Comparison of ENCODE assay signal across 13 cellular contexts in the genomic region with DNA sequence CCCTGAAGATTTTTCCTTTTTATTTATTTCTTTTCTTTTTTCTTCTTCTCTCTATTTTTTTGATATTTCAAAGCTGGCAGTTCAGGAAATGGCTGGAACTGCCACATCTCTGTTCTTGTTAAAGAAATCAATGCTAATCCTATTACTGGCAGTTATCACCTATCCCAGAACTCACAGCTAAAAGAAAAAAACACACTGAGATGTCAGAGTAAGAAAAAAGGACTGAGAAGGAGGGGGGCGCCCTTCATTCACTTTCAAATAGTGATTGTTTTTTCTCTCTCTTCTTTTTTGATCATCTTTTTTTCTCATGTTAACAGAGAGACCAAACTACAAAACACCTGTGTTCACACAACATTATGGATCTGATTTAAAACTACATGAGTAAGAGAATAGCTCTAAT.
DNase-seq lines count a peak whose midpoint lies in the region; ATAC-seq and TF ChIP-seq lines count a peak whose summit lies in the region.
"Had no signal": no experiment of that assay in that cellular context is flagged by ENCODE, and none has a peak within 500 bp of the region (broad histone marks: within the 10 kb centered on the region; RNA-seq: fewer than 3 reads in every experiment).

No MANE protein-coding gene starts in this region.

- H3K4me3 ChIP-seq in SJCRH30: peak overlapping the region; percentile 6; the same call in 1 of the 2 replicates
- H3K4me3 ChIP-seq in endodermal cell (ENCODE audit: low read length): no peak overlapping the region
- no peak overlapping the region for H3K4me3 ChIP-seq in colonic mucosa

- H2BK20ac ChIP-seq in H9 (ENCODE audit: low read depth, low read length, poor library complexity, severe bottlenecking): no peak overlapping the region

- H2BK15ac ChIP-seq in H9 (ENCODE audit: low read depth, low read length): no peak overlapping the region

- no peak overlapping the region for H4K5ac ChIP-seq in H9 (ENCODE audit: insufficient read length, low read depth, low read length)

- H2AFZ ChIP-seq in H9 (ENCODE audit: low read length): no peak overlapping the region

- no peak overlapping the region for H3K18ac ChIP-seq in H9 (ENCODE audit: insufficient read length, low read depth, low read length)

- H3K4ac ChIP-seq in H9 (ENCODE audit: low read depth, low read length): no peak overlapping the region

- intact Hi-C loops in activated T-helper 1 cell treated with anti-CD3 and anti-CD28 coated beads, Interleukin-12 subunit alpha, Interleukin-12 subunit beta, Interleukin-2, Interleukin-4 antibody, amounts not matched to agents 30 ng/mL and 10 ng/mL and 1 ng/mL, durations not matched to agents 14 hours and 24 hours and 36 hours (cut with micrococcal nuclease): no loop called here
- intact Hi-C loops in colonic mucosa (cut with DNase I): no loop called here

- no CpG with 5 or more reads among the region's 1 CpG for WGBS in H9 (ENCODE audit: extremely low coverage, insufficient read length, low lambda C conversion rate)
- WGBS in endodermal cell (ENCODE audit: insufficient coverage in 1 of 2, insufficient read length in 1 of 2), 2 experiments: no CpG with 5 or more reads among the region's 1 CpG

- no peak overlapping the region for H3T11ph ChIP-seq in H9 (ENCODE audit: low read length)

- H3K36me3 ChIP-seq in SJCRH30 (no peaks in the 10 kb centered on the region), endodermal cell (ENCODE audit: control insufficient read depth, insufficient read depth, low read length) (no peaks in the 10 kb centered on the region), colonic mucosa (no peaks in the 10 kb centered on the region)

- no peak overlapping the region for H4K91ac ChIP-seq in H9 (ENCODE audit: insufficient read length, low read depth, low read length)

- H4K8ac ChIP-seq in H9 (replicated peaks; ENCODE audit: insufficient read length, low read depth, low read length): no peak overlapping the region

- H3K56ac ChIP-seq in H9 (ENCODE audit: insufficient read length, low read depth, low read length): no peak overlapping the region

- no peak for ATAC-seq in T-cell (replicated peaks in 1 of 4)

- H2AK5ac ChIP-seq in H9 (ENCODE audit: insufficient read length, low read length): no peak overlapping the region

- no peak overlapping the region for H3K23ac ChIP-seq in H9 (ENCODE audit: insufficient read length, low read depth, low read length)

- POLR2A ChIA-PET in T-cell (lab: Charles Lee): no interaction called here

- H2BK120ac ChIP-seq in H9 (ENCODE audit: low read depth, low read length, poor library complexity, severe bottlenecking): no peak overlapping the region

- 0 out of 5 replicates have a peak overlapping the region, but pooled peaks of 1 of the 2 experiments have one; percentile 7 for H3K4me3 Mint-ChIP-seq in H9
- H3K4me3 Mint-ChIP-seq in endodermal cell: peak overlapping the region; percentile 7
- no peak overlapping the region for H3K4me3 Mint-ChIP-seq in activated T-helper 1 cell treated with anti-CD3 and anti-CD28 coated beads, Interleukin-12 subunit alpha, Interleukin-12 subunit beta, Interleukin-2, Interleukin-4 antibody, amounts not matched to agents 30 ng/mL and 10 ng/mL and 1 ng/mL, durations not matched to agents 14 hours and 24 hours and 36 hours
- no peak overlapping the region for H3K4me3 Mint-ChIP-seq in T-cell
- H3K4me3 Mint-ChIP-seq: B cell; CD4-positive, alpha-beta T cell had no signal

- no peaks in the 10 kb centered on the region for H3K9me3 Mint-ChIP-seq in H9
- no peaks in the 10 kb centered on the region for H3K9me3 Mint-ChIP-seq in endodermal cell
- H3K9me3 Mint-ChIP-seq in activated T-helper 1 cell treated with anti-CD3 and anti-CD28 coated beads, Interleukin-12 subunit alpha, Interleukin-12 subunit beta, Interleukin-2, Interleukin-4 antibody, amounts not matched to agents 30 ng/mL and 10 ng/mL and 1 ng/mL, durations not matched to agents 14 hours and 24 hours and 36 hours: no peaks in the 10 kb centered on the region
- no peaks in the 10 kb centered on the region for H3K9me3 Mint-ChIP-seq in T-cell
- H3K9me3 Mint-ChIP-seq: CD4-positive, alpha-beta T cell had no signal

- H3K79me2 ChIP-seq in H9 (ENCODE audit: insufficient read depth, low read length): no peaks in the 10 kb centered on the region

- H3K9me3 ChIP-seq in H9 (ENCODE audit: control insufficient read depth, low read depth, low read length) (no peaks in the 10 kb centered on the region), SJCRH30 (replicated peaks) (no peaks in the 10 kb centered on the region), endodermal cell (ENCODE audit: control insufficient read depth, low read length) (no peaks in the 10 kb centered on the region), colonic mucosa (no peaks in the 10 kb centered on the region)

- H3K4me1 ChIP-seq in H9 (ENCODE audit: insufficient read depth, low read length) (peaks cover 13% of the 10 kb centered on the region), SJCRH30 (peaks cover 42% of the 10 kb centered on the region), endodermal cell (ENCODE audit: control insufficient read depth, insufficient read depth, low read length) (peaks cover 8% of the 10 kb centered on the region), colonic mucosa (no peaks in the 10 kb centered on the region)

- H3K14ac ChIP-seq in H9 (ENCODE audit: insufficient read depth, low read length): no peak overlapping the region

- H3K9ac ChIP-seq in H9 (ENCODE audit: extremely low read depth, insufficient read length, low read length): no peak overlapping the region
- H3K9ac ChIP-seq in endodermal cell (ENCODE audit: extremely low read depth, low read length, poor library complexity, severe bottlenecking): no peak overlapping the region
- H3K9ac ChIP-seq in colonic mucosa (ENCODE audit: low read depth in 2 of 2, low read length in 2 of 2): no peak overlapping the region

- H3K27ac ChIP-seq in H9 (ENCODE audit: insufficient read length, low read depth, low read length) (peak overlapping the region; percentile 52), SJCRH30 (peak overlapping the region; percentile 95), endodermal cell (ENCODE audit: low read depth, low read length) (no peak overlapping the region), colonic mucosa (no peak overlapping the region)

- H2BK5ac ChIP-seq in H9 (ENCODE audit: insufficient read length, low read length): no peak overlapping the region

- TF ChIP-seq CTCF in H9 (conservative IDR thresholded peaks at IDR 0.05) (peak; percentile 32; the same call in 1 of the 3 replicates), endodermal cell (conservative IDR thresholded peaks at IDR 0.05) (peak; percentile 29), colonic mucosa (IDR thresholded peaks at IDR 0.05) (no peak)

- H3K27me3 ChIP-seq in H9 (ENCODE audit: insufficient read depth, low read length) (no peaks in the 10 kb centered on the region), SJCRH30 (no peaks in the 10 kb centered on the region), endodermal cell (ENCODE audit: control insufficient read depth, insufficient read depth, low read length, poor library complexity, severe bottlenecking) (no peaks in the 10 kb centered on the region), colonic mucosa (no peaks in the 10 kb centered on the region)

- H3K36me3 Mint-ChIP-seq in H9 (ENCODE audit: insufficient read depth in 1 of 3, low read depth in 3 of 3) (no peaks in the 10 kb centered on the region; a peak in 1 of 7 replicates), endodermal cell (ENCODE audit: low read depth) (no peaks in the 10 kb centered on the region), T-cell (no peaks in the 10 kb centered on the region)
- H3K36me3 Mint-ChIP-seq in activated T-helper 1 cell treated with anti-CD3 and anti-CD28 coated beads, Interleukin-12 subunit alpha, Interleukin-12 subunit beta, Interleukin-2, Interleukin-4 antibody, amounts not matched to agents 30 ng/mL and 10 ng/mL and 1 ng/mL, durations not matched to agents 14 hours and 24 hours and 36 hours (ENCODE audit: low read depth): no peaks in the 10 kb centered on the region

- CTCF ChIA-PET in T-cell (lab: Charles Lee): no interaction called here

- no peaks in the 10 kb centered on the region for H4K20me1 ChIP-seq in H9 (ENCODE audit: control insufficient read depth, insufficient read depth, insufficient read length)

- H3K4me2 ChIP-seq in H9 (ENCODE audit: insufficient read depth, insufficient read length, low read length): peak overlapping the region; percentile 30

- H3K4me1 Mint-ChIP-seq in H9: peaks cover 29 to 42% of the 10 kb centered on the region in 2 experiments
- peaks cover 37% of the 10 kb centered on the region for H3K4me1 Mint-ChIP-seq in endodermal cell
- no peaks in the 10 kb centered on the region for H3K4me1 Mint-ChIP-seq in activated T-helper 1 cell treated with anti-CD3 and anti-CD28 coated beads, Interleukin-12 subunit alpha, Interleukin-12 subunit beta, Interleukin-2, Interleukin-4 antibody, amounts not matched to agents 30 ng/mL and 10 ng/mL and 1 ng/mL, durations not matched to agents 14 hours and 24 hours and 36 hours (ENCODE audit: low read depth)
- no peaks in the 10 kb centered on the region for H3K4me1 Mint-ChIP-seq in T-cell
- H3K4me1 Mint-ChIP-seq: B cell had no signal

- H3K27me3 Mint-ChIP-seq in H9 (ENCODE audit: low read depth) (no peaks in the 10 kb centered on the region), endodermal cell (ENCODE audit: insufficient read depth) (peaks cover 32% of the 10 kb centered on the region), T-cell (peaks cover 6% of the 10 kb centered on the region in 2 donors)
- no peaks in the 10 kb centered on the region for H3K27me3 Mint-ChIP-seq in activated T-helper 1 cell treated with anti-CD3 and anti-CD28 coated beads, Interleukin-12 subunit alpha, Interleukin-12 subunit beta, Interleukin-2, Interleukin-4 antibody, amounts not matched to agents 30 ng/mL and 10 ng/mL and 1 ng/mL, durations not matched to agents 14 hours and 24 hours and 36 hours (ENCODE audit: insufficient read depth)
- H3K27me3 Mint-ChIP-seq: B cell had no signal

- DNase-seq in H9 (no peak), SJCRH30 (no peak), endodermal cell (peak; percentile 54), HuH-7.5 (ENCODE audit: low spot score) (no peak), colonic mucosa (no peak), T-cell (no peak)
- no peak for DNase-seq in activated T-helper 1 cell treated with anti-CD3 and anti-CD28 coated beads, Interleukin-12 subunit alpha, Interleukin-12 subunit beta, Interleukin-2, Interleukin-4 antibody, amounts not matched to agents 30 ng/mL and 10 ng/mL and 1 ng/mL, durations not matched to agents 14 hours and 24 hours and 36 hours (ENCODE audit: low spot score)
- DNase-seq: C1 segment of cervical spinal cord; Calu3; CD4-positive, alpha-beta T cell; DMS79 treated with DMSO at 0.1 percent for 48 hours; EL had no signal

- peak overlapping the region in 2 of 3 experiments; percentile 54 to 64; a peak in 4 of 7 replicates for H3K27ac Mint-ChIP-seq in H9
- peak overlapping the region; percentile 14 for H3K27ac Mint-ChIP-seq in endodermal cell
- H3K27ac Mint-ChIP-seq in activated T-helper 1 cell treated with anti-CD3 and anti-CD28 coated beads, Interleukin-12 subunit alpha, Interleukin-12 subunit beta, Interleukin-2, Interleukin-4 antibody, amounts not matched to agents 30 ng/mL and 10 ng/mL and 1 ng/mL, durations not matched to agents 14 hours and 24 hours and 36 hours: no peak overlapping the region
- no peak overlapping the region for H3K27ac Mint-ChIP-seq in T-cell
- H3K27ac Mint-ChIP-seq: B cell; CD4-positive, alpha-beta T cell had no signal

- no peaks in the 10 kb centered on the region for H3K23me2 ChIP-seq in H9 (ENCODE audit: insufficient read length, low read depth, low read length, poor library complexity, severe bottlenecking)

- no peaks in the 10 kb centered on the region for H3K79me1 ChIP-seq in H9 (ENCODE audit: insufficient read depth, low read depth, low read length, poor library complexity, severe bottlenecking)

- H2BK12ac ChIP-seq in H9 (ENCODE audit: insufficient read length, low read depth, low read length): no peak overlapping the region

Comparison
In these comparisons a context has a peak if more than half of its experiments do, and no peak if none do; other contexts are left out.
1. H3K27ac ChIP-seq: peak in H9 (single experiment) and SJCRH30 (single experiment); none in endodermal cell (single experiment) and colonic mucosa (single experiment).
2. H3K27ac Mint-ChIP-seq: peak in H9 (2 of 3) and endodermal cell (single experiment); none in activated T-helper 1 cell treated with anti-CD3 and anti-CD28 coated beads, Interleukin-12 subunit alpha, Interleukin-12 subunit beta, Interleukin-2, Interleukin-4 antibody, amounts not matched to agents 30 ng/mL and 10 ng/mL and 1 ng/mL, durations not matched to agents 14 hours and 24 hours and 36 hours (single experiment) and T-cell (0 of 2).